Comparison of ENCODE assay signal across 18 cellular contexts in genomic region chr5:66848749-66849641, GRCh38.
DNase-seq lines count a peak whose midpoint lies in the region; ATAC-seq, FAIRE-seq and TF ChIP-seq lines count a peak whose summit lies in the region.
"Had no signal": no experiment of that assay in that cellular context is flagged by ENCODE, and none has a peak within 500 bp of the region (broad histone marks: within the 10 kb centered on the region; RNA-seq: fewer than 3 reads in every experiment).

No MANE protein-coding gene starts in this region.

- TF ChIP-seq CTCF in choroid plexus epithelial cell (conservative IDR thresholded peaks at IDR 0.05; ENCODE audit: low read depth, low read length): no peak

- no peak for TF ChIP-seq POLR2A in H54 (IDR thresholded peaks at IDR 0.05; ENCODE audit: low read depth, low read length)

- H3K4me3 ChIP-seq in choroid plexus epithelial cell (ENCODE audit: low read depth, low read length): no peak overlapping the region
- H3K4me3 ChIP-seq: thoracic aorta had no signal

- DNase-seq in EH (ENCODE audit: low read depth) (peak; percentile 2), NCI-H69 (lab: John Stamatoyannopoulos, UW) (peak; percentile 20), choroid plexus epithelial cell (ENCODE audit: low read depth) (peak; percentile 67), lung microvascular endothelial cell (ENCODE audit: low read depth in 2 of 2) (peak; percentile 90), cortex of kidney (lab: John Stamatoyannopoulos, UW) (no peak), NCI-H2081 treated with DMSO at 0.1 percent for 48 hours (lab: John Stamatoyannopoulos, UW) (no peak), H54 (ENCODE audit: insufficient read length, low spot score) (no peak)
- DNase-seq: activated CD8-positive, alpha-beta memory T cell treated with anti-CD3 and anti-CD28 coated beads, Interleukin-2, amount 50 U/mL, for 4 hours; activated naive CD4-positive, alpha-beta T cell; DMS79; effector memory CD8-positive, alpha-beta T cell; NCI-H187; NCI-H524 treated with DMSO at 0.1 percent for 48 hours; stimulated activated CD4-positive, alpha-beta T cell treated with anti-CD3 and anti-CD28 coated beads, Interleukin-1b, Interleukin-23, amount 100 ng/mL, for 48 hours had no signal

- no peak for ATAC-seq in GM21619 (IDR thresholded peaks at IDR 0.05; ENCODE audit: unreplicated experiment)
- ATAC-seq: activated CD4-positive, CD25-positive, alpha-beta regulatory T cell treated with anti-CD3 and anti-CD28 coated beads, Interleukin-2, amount 50 U/mL, for 24 hours; effector memory CD8-positive, alpha-beta T cell had no signal

- FAIRE-seq in H54 (lab: Jason Lieb, UNC): no peak
- FAIRE-seq: RCC 7860 had no signal

Comparison
In these comparisons a context has a peak if more than half of its experiments do, and no peak if none do; other contexts are left out.
1. DNase-seq: peak in EH (single experiment), NCI-H69 (single experiment), choroid plexus epithelial cell (single experiment) and lung microvascular endothelial cell (2 of 2); none in cortex of kidney (single experiment), NCI-H2081 treated with DMSO at 0.1 percent for 48 hours (single experiment) and H54 (single experiment).